In the genomic region with DNA sequence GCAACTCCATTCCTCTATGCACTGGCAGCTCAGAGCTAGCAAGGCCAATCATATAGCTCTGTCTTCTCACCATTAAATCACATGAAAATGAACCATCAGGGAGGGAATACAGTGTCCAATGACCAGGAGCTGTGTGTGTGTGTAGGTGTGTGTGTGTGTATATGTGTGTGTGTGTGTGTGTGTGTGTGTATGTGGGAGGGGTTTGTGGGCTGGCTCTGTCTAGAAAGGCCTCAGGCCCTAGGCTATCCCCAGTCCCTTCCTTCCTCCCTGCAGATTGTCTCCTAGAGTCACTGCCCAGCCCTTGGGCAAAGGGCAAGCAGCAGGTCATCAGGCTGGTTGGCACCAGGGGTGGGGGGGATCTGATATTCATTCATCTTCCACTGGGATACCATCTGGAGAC, we compare ENCODE assay signal across 26 cellular contexts. TPM values are rescaled to one million over a fixed set of nuclear protein-coding genes. Genes with fewer than 3 reads are reported as not detected.
DNase-seq lines count a peak whose midpoint lies in the region; ATAC-seq, FAIRE-seq and TF ChIP-seq lines count a peak whose summit lies in the region.
"Had no signal": no experiment of that assay in that cellular context is flagged by ENCODE, and none has a peak within 500 bp of the region (broad histone marks: within the 10 kb centered on the region; RNA-seq: fewer than 3 reads in every experiment).

No MANE protein-coding gene starts in this region.

- H3K36me3 Mint-ChIP-seq in activated CD8-positive, alpha-beta T cell treated with anti-CD3 and anti-CD28 coated beads for 36 hours (ENCODE audit: low read depth): no peaks in the 10 kb centered on the region

- intact Hi-C loops in right cardiac atrium (cut with DNase I): loop anchor here in 1 of 4 donors (2.0 kb wide), 1 partner anchor 121 kb away; no protein-coding TSS in a partner anchor
- intact Hi-C loops in activated CD8-positive, alpha-beta T cell treated with anti-CD3 and anti-CD28 coated beads for 36 hours (cut with micrococcal nuclease): no loop called here

- peaks cover 3% of the 10 kb centered on the region for H3K79me1 ChIP-seq in mesenchymal stem cell (replicated peaks; ENCODE audit: low read length, poor library complexity, severe bottlenecking)

- no peak for FAIRE-seq in bronchial epithelial cell (lab: Jason Lieb, UNC)
- no peak for FAIRE-seq in GM19239 (lab: Jason Lieb, UNC)

- H3K18ac ChIP-seq in mesenchymal stem cell (ENCODE audit: low read depth in 1 of 2, low read length in 2 of 2): no peak overlapping the region

- POLR2A ChIA-PET in activated CD8-positive, alpha-beta T cell treated with anti-CD3 and anti-CD28 coated beads for 36 hours (lab: Charles Lee): interaction anchor here (1.0 to 1.9 kb wide), 2 partner anchors 114 to 161 kb away, joined by 3 to 7 read pairs; a partner anchor contains a TSS

- no peaks in the 10 kb centered on the region for H3K27me3 ChIP-seq in cardiac muscle cell
- H3K27me3 ChIP-seq in right cardiac atrium (ENCODE audit: control insufficient read depth, insufficient read depth): no peaks in the 10 kb centered on the region
- no peaks in the 10 kb centered on the region for H3K27me3 ChIP-seq in bronchial epithelial cell (ENCODE audit: control insufficient read depth, insufficient read depth, low read length)
- H3K27me3 ChIP-seq in mesenchymal stem cell (ENCODE audit: control insufficient read depth in 1 of 2, insufficient read depth in 1 of 2, low read length in 2 of 2): peaks cover 0 to 3% of the 10 kb centered on the region in 2 experiments
- H3K27me3 ChIP-seq: BLaER1 treated with 17β-estradiol and CSF1 and Interleukin-3, amounts not matched to agents 10 nM and 100 nM; esophagus squamous epithelium; upper lobe of left lung had no signal

- no peak overlapping the region for H2BK120ac ChIP-seq in mesenchymal stem cell (ENCODE audit: low read depth, low read length)

- H3K27ac Mint-ChIP-seq in activated CD8-positive, alpha-beta T cell treated with anti-CD3 and anti-CD28 coated beads for 36 hours: no peak overlapping the region
- H3K27ac Mint-ChIP-seq: activated CD4-positive, alpha-beta T cell treated with anti-CD3 and anti-CD28 coated beads, Interleukin-2, amount 10 ng/mL, durations not matched to agents 7 days and 5 days had no signal

- peak overlapping the region; percentile 34 for H4K91ac ChIP-seq in mesenchymal stem cell (ENCODE audit: low read length)

- no peak overlapping the region for H2BK15ac ChIP-seq in mesenchymal stem cell (ENCODE audit: low read depth, poor library complexity, severe bottlenecking)

- ATAC-seq in right cardiac atrium: no peak
- no peak for ATAC-seq in HG03442 (IDR thresholded peaks at IDR 0.05; ENCODE audit: unreplicated experiment)
- ATAC-seq in GM21526 (IDR thresholded peaks at IDR 0.05; ENCODE audit: low FRiP score, unreplicated experiment): no peak
- no peak for ATAC-seq in activated CD8-positive, alpha-beta T cell treated with anti-CD3 and anti-CD28 coated beads for 36 hours
- ATAC-seq: Right ventricle myocardium inferior had no signal

- H3K4me3 Mint-ChIP-seq in activated CD8-positive, alpha-beta T cell treated with anti-CD3 and anti-CD28 coated beads for 36 hours: no peak overlapping the region
- H3K4me3 Mint-ChIP-seq: activated CD4-positive, alpha-beta T cell treated with anti-CD3 and anti-CD28 coated beads, Interleukin-2, amount 10 ng/mL, durations not matched to agents 7 days and 5 days; central memory CD8-positive, alpha-beta T cell had no signal

- no peak overlapping the region for H2AFZ ChIP-seq in mesenchymal stem cell (ENCODE audit: low read depth, low read length)

- peak overlapping the region; percentile 57 for H3K27ac ChIP-seq in cardiac muscle cell
- no peak overlapping the region for H3K27ac ChIP-seq in right cardiac atrium (ENCODE audit: low read length)
- no peak overlapping the region for H3K27ac ChIP-seq in mesenchymal stem cell (ENCODE audit: low read length, poor library complexity, severe bottlenecking)
- H3K27ac ChIP-seq: BLaER1 treated with 17β-estradiol and CSF1 and Interleukin-3, amounts not matched to agents 10 nM and 100 nM; esophagus squamous epithelium; upper lobe of left lung had no signal

- peak overlapping the region; percentile 35 for H2AK5ac ChIP-seq in mesenchymal stem cell (ENCODE audit: low read length, severe bottlenecking)

- H3K9me3 ChIP-seq in cardiac muscle cell (ENCODE audit: low read depth) (no peaks in the 10 kb centered on the region), right cardiac atrium (ENCODE audit: control insufficient read depth, low read length) (no peaks in the 10 kb centered on the region), mesenchymal stem cell (ENCODE audit: control insufficient read depth, low read length) (no peaks in the 10 kb centered on the region)
- H3K9me3 ChIP-seq: BLaER1 treated with 17β-estradiol and CSF1 and Interleukin-3, amounts not matched to agents 10 nM and 100 nM; esophagus squamous epithelium; upper lobe of left lung had no signal

- no peak overlapping the region for H3K23ac ChIP-seq in mesenchymal stem cell (ENCODE audit: low read length in 2 of 2)

- H3K4me1 Mint-ChIP-seq in activated CD8-positive, alpha-beta T cell treated with anti-CD3 and anti-CD28 coated beads for 36 hours (ENCODE audit: low read depth): peaks cover 15% of the 10 kb centered on the region

- no peak overlapping the region for H3K4me2 ChIP-seq in mesenchymal stem cell (ENCODE audit: low read length, poor library complexity, severe bottlenecking)

- CTCF ChIA-PET in activated CD8-positive, alpha-beta T cell treated with anti-CD3 and anti-CD28 coated beads for 36 hours (lab: Charles Lee): interaction anchor here (0.8 to 7.7 kb wide), 18 partner anchors 8 to 129 kb away, joined by 3 to 61 read pairs (median 6); no protein-coding TSS in a partner anchor

- H4K8ac ChIP-seq in mesenchymal stem cell (ENCODE audit: low read length): no peak overlapping the region

- DNase-seq in cardiac muscle cell (ENCODE audit: low read depth in 1 of 2, low spot score in 1 of 2) (no peak), right cardiac atrium (no peak), bronchial epithelial cell (ENCODE audit: low read depth) (peak; percentile 13), mesenchymal stem cell (no peak), GM19239 (ENCODE audit: insufficient read length, low spot score) (no peak)
- no peak for DNase-seq in activated CD8-positive, alpha-beta T cell treated with anti-CD3 and anti-CD28 coated beads for 36 hours
- DNase-seq: activated CD4-positive, alpha-beta T cell treated with anti-CD3 and anti-CD28 coated beads, Interleukin-2, amount 10 ng/mL, durations not matched to agents 7 days and 5 days; activated CD8-positive, alpha-beta memory T cell treated with anti-CD3 and anti-CD28 coated beads, Interleukin-2, amount 50 U/mL, for 48 hours; activated effector memory CD4-positive, alpha-beta T cell treated with Interleukin-2 at 50 U/mL for 16 hours; amygdala; DMS53; esophagus squamous epithelium; left cardiac atrium; NCI-H1092 treated with DMSO at 0.1 percent for 48 hours; NCI-H2107; NCI-H526; stimulated activated naive CD4-positive, alpha-beta T cell had no signal

- no peak overlapping the region for H3K9ac ChIP-seq in mesenchymal stem cell (ENCODE audit: low read length)

- no peak overlapping the region for H2BK12ac ChIP-seq in mesenchymal stem cell (ENCODE audit: low read length in 2 of 2)

- TF ChIP-seq CTCF in cardiac muscle cell (IDR thresholded peaks at IDR 0.05; ENCODE audit: low read depth, low read length): no peak
- TF ChIP-seq CTCF in bronchial epithelial cell (IDR thresholded peaks at IDR 0.05; ENCODE audit: insufficient read depth, low read length, severe bottlenecking): no peak
- TF ChIP-seq CTCF in activated CD8-positive, alpha-beta T cell treated with anti-CD3 and anti-CD28 coated beads for 36 hours (IDR thresholded peaks at IDR 0.05): no peak

- H3K4ac ChIP-seq in mesenchymal stem cell (ENCODE audit: low read depth in 1 of 2, low read length in 2 of 2): no peak overlapping the region

- H3K4me3 ChIP-seq in cardiac muscle cell (no peak overlapping the region), right cardiac atrium (ENCODE audit: low read length) (no peak overlapping the region), bronchial epithelial cell (ENCODE audit: low read depth, low read length) (no peak overlapping the region), mesenchymal stem cell (ENCODE audit: insufficient read depth in 1 of 2, low read depth in 1 of 2, low read length in 2 of 2) (no peak overlapping the region)
- H3K4me3 ChIP-seq: BLaER1 treated with 17β-estradiol and CSF1 and Interleukin-3, amounts not matched to agents 10 nM and 100 nM; esophagus squamous epithelium; upper lobe of left lung had no signal

- H3K14ac ChIP-seq in mesenchymal stem cell (ENCODE audit: low read length in 2 of 2): no peak overlapping the region

- peaks cover 16% of the 10 kb centered on the region for H3K4me1 ChIP-seq in cardiac muscle cell (ENCODE audit: low read depth)
- peaks cover 7% of the 10 kb centered on the region for H3K4me1 ChIP-seq in right cardiac atrium (ENCODE audit: control insufficient read depth, insufficient read depth, low read length)
- H3K4me1 ChIP-seq in mesenchymal stem cell (ENCODE audit: control insufficient read depth, insufficient read depth, low read depth, low read length): peaks cover 10% of the 10 kb centered on the region

- H3K9me3 Mint-ChIP-seq in activated CD8-positive, alpha-beta T cell treated with anti-CD3 and anti-CD28 coated beads for 36 hours: no peaks in the 10 kb centered on the region
- H3K9me3 Mint-ChIP-seq: activated CD4-positive, alpha-beta T cell treated with anti-CD3 and anti-CD28 coated beads, Interleukin-2, amount 10 ng/mL, durations not matched to agents 7 days and 5 days; central memory CD8-positive, alpha-beta T cell had no signal

- no peaks in the 10 kb centered on the region for H3K27me3 Mint-ChIP-seq in activated CD8-positive, alpha-beta T cell treated with anti-CD3 and anti-CD28 coated beads for 36 hours
- H3K27me3 Mint-ChIP-seq: activated CD4-positive, alpha-beta T cell treated with anti-CD3 and anti-CD28 coated beads, Interleukin-2, amount 10 ng/mL, durations not matched to agents 7 days and 5 days; central memory CD8-positive, alpha-beta T cell had no signal

- no peak overlapping the region for H2BK5ac ChIP-seq in mesenchymal stem cell (ENCODE audit: low read depth, low read length, poor library complexity, severe bottlenecking)

- H3K36me3 ChIP-seq in cardiac muscle cell: no peaks in the 10 kb centered on the region
- no peaks in the 10 kb centered on the region for H3K36me3 ChIP-seq in bronchial epithelial cell (ENCODE audit: control insufficient read depth, insufficient read depth, low read length)
- H3K36me3 ChIP-seq in mesenchymal stem cell (ENCODE audit: control insufficient read depth in 1 of 2, insufficient read depth in 2 of 2, low read depth in 1 of 2, low read length in 2 of 2): no peaks in the 10 kb centered on the region
- H3K36me3 ChIP-seq: BLaER1 treated with 17β-estradiol and CSF1 and Interleukin-3, amounts not matched to agents 10 nM and 100 nM; esophagus squamous epithelium; upper lobe of left lung had no signal

RNA-seq across cellular contexts. Expression of a gene that starts 5.6 kb away (rescaled TPM):
- total RNA-seq in cardiac muscle cell (12.1 and 14.7 TPM in 2 replicates), right cardiac atrium (10 to 100 TPM; 16.5 to 25.9 (median 22.1) TPM), bronchial epithelial cell (3.9 and 5.6 TPM in 2 replicates)
- polyA plus RNA-seq in cardiac muscle cell (8.7 TPM in 2 replicates), right cardiac atrium (9.1 TPM)
- polyA plus RNA-seq in mesenchymal stem cell (2013, experiment 1 of 2): 8.9 TPM
- 9.1 TPM for polyA plus RNA-seq in mesenchymal stem cell (2013, experiment 2 of 2)
- 10 to 100 TPM; 35.7 to 36.2 TPM for total RNA-seq in activated CD8-positive, alpha-beta T cell treated with anti-CD3 and anti-CD28 coated beads for 36 hours

RNA-seq across cellular contexts. Expression of a gene that starts 31.1 kb away (rescaled TPM):
- total RNA-seq in cardiac muscle cell: 0.07 TPM in 1 of 2 replicates, not detected in the other
- not detected in 2 replicates for polyA plus RNA-seq in cardiac muscle cell
- not detected for total RNA-seq in right cardiac atrium
- polyA plus RNA-seq in right cardiac atrium: not detected
- not detected in 2 replicates for total RNA-seq in bronchial epithelial cell
- not detected for polyA plus RNA-seq in mesenchymal stem cell (2013, experiment 1 of 2)
- not detected for polyA plus RNA-seq in mesenchymal stem cell (2013, experiment 2 of 2)
- total RNA-seq in activated CD8-positive, alpha-beta T cell treated with anti-CD3 and anti-CD28 coated beads for 36 hours: not detected
- total RNA-seq: activated CD4-positive, alpha-beta T cell treated with anti-CD3 and anti-CD28 coated beads, Interleukin-2, amount 10 ng/mL, durations not matched to agents 7 days and 5 days; left cardiac atrium; mononuclear cell; osteocyte; Right ventricle myocardium inferior; sciatic nerve; upper lobe of left lung had no signal
